In genomic region chr3:142857056-142857455, GRCh38 we compare ENCODE assay signal across 8 cellular contexts. TPM values are rescaled to one million over a fixed set of nuclear protein-coding genes. Genes with fewer than 3 reads are reported as not detected.
A peak's percentile ranks its signal among the peaks of the same experiment; 100 is the strongest.
DNase-seq lines count a peak whose midpoint lies in the region; ATAC-seq and TF ChIP-seq lines count a peak whose summit lies in the region.

No MANE protein-coding gene starts in this region.

- no peak overlapping the region for H2AFZ ChIP-seq in mammary epithelial cell (ENCODE audit: low read depth, low read length)

- no peaks in the 10 kb centered on the region for H4K20me1 ChIP-seq in mammary epithelial cell (ENCODE audit: insufficient read depth, low read length)

- DNase-seq in DMS153 treated with DMSO at 0.1 percent for 48 hours (lab: John Stamatoyannopoulos, UW; ENCODE audit: unreplicated experiment) (peak; percentile 9), NCI-H1105 treated with DMSO at 0.1 percent for 48 hours (lab: John Stamatoyannopoulos, UW) (peak; percentile 47), mammary epithelial cell (peak; percentile 45), midbrain (lab: John Stamatoyannopoulos, UW) (peak; percentile 6), epidermal melanocyte (ENCODE audit: insufficient read length, low spot score) (no peak)
- DNase-seq in stimulated activated CD8-positive, alpha-beta memory T cell treated with anti-CD3 and anti-CD28 coated beads, Interleukin-4, amount 100 ng/mL, for 48 hours: no peak

- TF ChIP-seq CTCF in mammary epithelial cell (conservative IDR thresholded peaks at IDR 0.05 in 1 of 2, IDR thresholded peaks at IDR 0.05 in 1 of 2; ENCODE audit: extremely low read depth in 1 of 2, insufficient read depth in 1 of 2, low read depth in 1 of 2, low read length in 2 of 2): peak; percentile 55 to 60

- H3K27ac ChIP-seq in mammary epithelial cell (ENCODE audit: insufficient read depth, low read depth, low read length): no peak overlapping the region

- H3K4me2 ChIP-seq in mammary epithelial cell (ENCODE audit: insufficient read depth, low read depth, low read length): no peak overlapping the region

- H3K4me1 ChIP-seq in mammary epithelial cell (ENCODE audit: insufficient read depth, low read length): peaks cover 12% of the 10 kb centered on the region

- CTCF ChIA-PET in mammary epithelial cell (lab: Charles Lee; ENCODE audit: low non-redundant PET): no interaction called here

- intact Hi-C loops in mammary epithelial cell (cut with micrococcal nuclease): no loop called here

- H3K4me3 ChIP-seq in mammary epithelial cell (replicated peaks in 1 of 3; ENCODE audit: insufficient read depth in 1 of 3, low read depth in 2 of 3, low read length in 3 of 3): no peak overlapping the region

- H3K36me3 ChIP-seq in mammary epithelial cell (ENCODE audit: insufficient read depth, low read length): no peaks in the 10 kb centered on the region

- H3K79me2 ChIP-seq in mammary epithelial cell (ENCODE audit: insufficient read depth, low read length): no peaks in the 10 kb centered on the region

- ATAC-seq in HG03354 (IDR thresholded peaks at IDR 0.05; ENCODE audit: poor library complexity, severe bottlenecking, unreplicated experiment) (no peak), HG03520 (IDR thresholded peaks at IDR 0.05; ENCODE audit: unreplicated experiment) (no peak)

- no TSS peak for BruUV-seq in mammary epithelial cell (replicated peaks; lab: Mats Ljungman, UMichigan)

- in situ Hi-C loops in mammary epithelial cell (cut with MboI; ENCODE audit: low sequenced_read_pairs in 2 of 2): no loop called here

- no peak overlapping the region for H3K9ac ChIP-seq in mammary epithelial cell (ENCODE audit: insufficient read depth, low read length)

- dilution Hi-C loops in mammary epithelial cell (cut with HindIII; ENCODE audit: low sequenced_read_pairs): no loop called here

- 59% methylated on average over 6 of the region's 6 CpGs for WGBS in mammary epithelial cell (ENCODE audit: low coverage, missing lambda C conversion rate)

- no peaks in the 10 kb centered on the region for H3K9me3 ChIP-seq in mammary epithelial cell (replicated peaks; ENCODE audit: insufficient read depth, low read length)

- H3K27me3 ChIP-seq in mammary epithelial cell (ENCODE audit: insufficient read depth, low read length): no peaks in the 10 kb centered on the region

RNA-seq across cellular contexts. Expression of gene PCOLCE2, which starts 31.8 kb away (rescaled TPM):
- total RNA-seq in mammary epithelial cell: 1 to 10 TPM; 2.8 to 3.5 TPM
- polyA plus RNA-seq in mammary epithelial cell: 2.9 TPM
- polyA minus RNA-seq in mammary epithelial cell: 11.0 TPM

Comparison
In these comparisons a context has a peak if more than half of its experiments do, and no peak if none do; other contexts are left out.
1. DNase-seq: peak in DMS153 treated with DMSO at 0.1 percent for 48 hours (single experiment), NCI-H1105 treated with DMSO at 0.1 percent for 48 hours (single experiment), mammary epithelial cell (single experiment) and midbrain (single experiment); none in stimulated activated CD8-positive, alpha-beta memory T cell treated with anti-CD3 and anti-CD28 coated beads, Interleukin-4, amount 100 ng/mL, for 48 hours (single experiment) and epidermal melanocyte (single experiment).